6 cellular contexts compared by ENCODE assay signal in genomic region chr10:128218161-128218560, GRCh38.
"Had no signal": no experiment of that assay in that cellular context is flagged by ENCODE, and none has a peak within 500 bp of the region (broad histone marks: within the 10 kb centered on the region; RNA-seq: fewer than 3 reads in every experiment).

No MANE protein-coding gene starts in this region.

- H3K4me3 ChIP-seq: GM23338 had no signal

- H3K4me2 ChIP-seq: GM23338 had no signal

- FAIRE-seq: H1, H54, HTR-8/SVneo had no signal

- H2AFZ ChIP-seq: GM23338 had no signal

- DNase-seq: H9, HCEC 1CT had no signal

- ATAC-seq: GM23338 had no signal
